ENCODE assay signal across 28 cellular contexts in genomic region chr13:99078014-99078771, GRCh38.
DNase-seq lines count a peak whose midpoint lies in the region; ATAC-seq and TF ChIP-seq lines count a peak whose summit lies in the region.
"Had no signal": no experiment of that assay in that cellular context is flagged by ENCODE, and none has a peak within 500 bp of the region (broad histone marks: within the 10 kb centered on the region; RNA-seq: fewer than 3 reads in every experiment).

No MANE protein-coding gene starts in this region.

- ATAC-seq in activated T-helper 17 cell treated with anti-CD3 and anti-CD28 coated beads, Interleukin-2, amount 50 U/mL, for 72 hours (replicated peaks): peak; percentile 31
- ATAC-seq: left colon; mucosa of descending colon; stimulated activated memory B cell treated with anti-CD40 and anti-IgM and Interleukin-4, amounts not matched to agents 10 μg/mL and 1 μg/mL and 100 μg/mL, for 72 hours; upper lobe of right lung had no signal

- H3K4me3 Mint-ChIP-seq in activated naive CD4-positive, alpha-beta T cell treated with anti-CD3 and anti-CD28 coated beads for 36 hours: no peak overlapping the region
- H3K4me3 Mint-ChIP-seq in H9: no peak overlapping the region
- H3K4me3 Mint-ChIP-seq in activated T-helper 17 cell treated with anti-CD3 and anti-CD28 coated beads, Interleukin-2, amount 50 U/mL, for 72 hours: peak overlapping the region; percentile 61
- H3K4me3 Mint-ChIP-seq: nephron progenitor cell; stimulated activated memory B cell treated with anti-CD40 and anti-IgM and Interleukin-4, amounts not matched to agents 10 μg/mL and 1 μg/mL and 100 μg/mL, for 72 hours had no signal

- H3K36me3 Mint-ChIP-seq in activated naive CD4-positive, alpha-beta T cell treated with anti-CD3 and anti-CD28 coated beads for 36 hours (ENCODE audit: low read depth): peaks cover 24% of the 10 kb centered on the region
- peaks cover 0 to 4% (median 0%) of the 10 kb centered on the region in 3 experiments; a peak in 1 of 7 replicates for H3K36me3 Mint-ChIP-seq in H9 (ENCODE audit: insufficient read depth in 1 of 3, low read depth in 3 of 3)
- H3K36me3 Mint-ChIP-seq in activated T-helper 17 cell treated with anti-CD3 and anti-CD28 coated beads, Interleukin-2, amount 50 U/mL, for 72 hours (ENCODE audit: low read depth): peaks cover 18% of the 10 kb centered on the region

- H4K91ac ChIP-seq in H9 (ENCODE audit: insufficient read length, low read depth, low read length): no peak overlapping the region

- no peak overlapping the region for H3T11ph ChIP-seq in H9 (ENCODE audit: low read length)

- intact Hi-C loops in activated naive CD4-positive, alpha-beta T cell treated with anti-CD3 and anti-CD28 coated beads for 36 hours (cut with micrococcal nuclease): no loop called here
- intact Hi-C loops in tibial artery (cut with DNase I; ENCODE audit: low total_unique reads): no loop called here

- H4K8ac ChIP-seq in H9 (replicated peaks; ENCODE audit: insufficient read length, low read depth, low read length): no peak overlapping the region
- H4K8ac ChIP-seq in mesendoderm (ENCODE audit: low read depth, low read length): no peak overlapping the region

- H3K27ac Mint-ChIP-seq in activated naive CD4-positive, alpha-beta T cell treated with anti-CD3 and anti-CD28 coated beads for 36 hours: peak overlapping the region; percentile 54
- H3K27ac Mint-ChIP-seq in H9: no peak overlapping the region; a peak in 1 of 7 replicates
- H3K27ac Mint-ChIP-seq in activated T-helper 17 cell treated with anti-CD3 and anti-CD28 coated beads, Interleukin-2, amount 50 U/mL, for 72 hours: peak overlapping the region; percentile 69
- H3K27ac Mint-ChIP-seq: nephron progenitor cell; stimulated activated memory B cell treated with anti-CD40 and anti-IgM and Interleukin-4, amounts not matched to agents 10 μg/mL and 1 μg/mL and 100 μg/mL, for 72 hours had no signal

- H4K20me1 ChIP-seq in H9 (ENCODE audit: control insufficient read depth, insufficient read depth, insufficient read length): no peaks in the 10 kb centered on the region
- H4K20me1 ChIP-seq in hepatocyte (ENCODE audit: insufficient read depth, poor library complexity, severe bottlenecking): no peaks in the 10 kb centered on the region
- H4K20me1 ChIP-seq: BLaER1 had no signal

- H3K4me3 ChIP-seq in hepatocyte (no peak overlapping the region), mesendoderm (ENCODE audit: low read length) (no peak overlapping the region), tibial artery (no peak overlapping the region)
- H3K4me3 ChIP-seq in effector memory CD4-positive, alpha-beta T cell (ENCODE audit: insufficient read depth, low read depth, low read length, poor library complexity, severe bottlenecking): no peak overlapping the region
- H3K4me3 ChIP-seq: BLaER1, breast epithelium, mucosa of descending colon, PC-9, SK-N-MC, upper lobe of right lung had no signal

- H3K4me1 ChIP-seq in H9 (ENCODE audit: insufficient read depth, low read length): no peaks in the 10 kb centered on the region
- peaks cover 15% of the 10 kb centered on the region for H3K4me1 ChIP-seq in hepatocyte (ENCODE audit: insufficient read depth)
- no peaks in the 10 kb centered on the region for H3K4me1 ChIP-seq in mesendoderm (ENCODE audit: control insufficient read depth, low read depth, low read length)
- peaks cover 23% of the 10 kb centered on the region for H3K4me1 ChIP-seq in effector memory CD4-positive, alpha-beta T cell (ENCODE audit: control insufficient read depth, insufficient read depth, low read length, poor library complexity, severe bottlenecking)
- no peaks in the 10 kb centered on the region for H3K4me1 ChIP-seq in tibial artery
- H3K4me1 ChIP-seq: breast epithelium, upper lobe of right lung had no signal

- H3K4ac ChIP-seq in H9 (ENCODE audit: low read depth, low read length): no peak overlapping the region
- no peak overlapping the region for H3K4ac ChIP-seq in mesendoderm (ENCODE audit: low read depth, low read length)

- H3K9ac ChIP-seq in H9 (ENCODE audit: extremely low read depth, insufficient read length, low read length) (no peak overlapping the region), mesendoderm (ENCODE audit: low read length) (no peak overlapping the region)
- H3K9ac ChIP-seq: BLaER1 had no signal

- H2BK120ac ChIP-seq in H9 (ENCODE audit: low read depth, low read length, poor library complexity, severe bottlenecking): no peak overlapping the region
- no peak overlapping the region for H2BK120ac ChIP-seq in mesendoderm (ENCODE audit: low read depth, low read length)

- H2AFZ ChIP-seq in H9 (ENCODE audit: low read length) (no peak overlapping the region), hepatocyte (no peak overlapping the region)
- H2AFZ ChIP-seq: PC-9 had no signal

- H3K27ac ChIP-seq in H9 (ENCODE audit: insufficient read length, low read depth, low read length) (no peak overlapping the region), hepatocyte (peak overlapping the region; percentile 3), mesendoderm (ENCODE audit: low read depth, low read length) (no peak overlapping the region), tibial artery (no peak overlapping the region)
- H3K27ac ChIP-seq in effector memory CD4-positive, alpha-beta T cell (ENCODE audit: insufficient read depth, low read length, poor library complexity, severe bottlenecking): no peak overlapping the region
- H3K27ac ChIP-seq: BLaER1, breast epithelium, PC-9, SK-N-MC, upper lobe of right lung had no signal

- no CpG with 5 or more reads among the region's 8 CpGs for WGBS in H9 (ENCODE audit: extremely low coverage, insufficient read length, low lambda C conversion rate)
- WGBS in hepatocyte (ENCODE audit: low lambda C conversion rate, missing lambda C conversion rate): 76% methylated on average over 8 of the region's 8 CpGs
- WGBS in mesendoderm (ENCODE audit: extremely low coverage, insufficient coverage, low lambda C conversion rate): no CpG with 5 or more reads among the region's 8 CpGs

- peaks cover 45% of the 10 kb centered on the region for H3K4me1 Mint-ChIP-seq in activated naive CD4-positive, alpha-beta T cell treated with anti-CD3 and anti-CD28 coated beads for 36 hours (ENCODE audit: low read depth)
- H3K4me1 Mint-ChIP-seq in H9: peaks cover 0 to 3% of the 10 kb centered on the region in 2 experiments; a peak in 2 of 4 replicates
- H3K4me1 Mint-ChIP-seq in activated T-helper 17 cell treated with anti-CD3 and anti-CD28 coated beads, Interleukin-2, amount 50 U/mL, for 72 hours: peaks cover 49% of the 10 kb centered on the region

- H3K9me3 Mint-ChIP-seq in activated naive CD4-positive, alpha-beta T cell treated with anti-CD3 and anti-CD28 coated beads for 36 hours: peaks cover 6% of the 10 kb centered on the region
- no peaks in the 10 kb centered on the region for H3K9me3 Mint-ChIP-seq in H9
- peaks cover 3% of the 10 kb centered on the region for H3K9me3 Mint-ChIP-seq in activated T-helper 17 cell treated with anti-CD3 and anti-CD28 coated beads, Interleukin-2, amount 50 U/mL, for 72 hours

- H3K27me3 Mint-ChIP-seq in activated naive CD4-positive, alpha-beta T cell treated with anti-CD3 and anti-CD28 coated beads for 36 hours (ENCODE audit: low read depth): no peaks in the 10 kb centered on the region
- H3K27me3 Mint-ChIP-seq in H9 (ENCODE audit: low read depth): no peaks in the 10 kb centered on the region; the same call in none of the 2 replicates
- H3K27me3 Mint-ChIP-seq in activated T-helper 17 cell treated with anti-CD3 and anti-CD28 coated beads, Interleukin-2, amount 50 U/mL, for 72 hours: no peaks in the 10 kb centered on the region
- H3K27me3 Mint-ChIP-seq: stimulated activated memory B cell treated with anti-CD40 and anti-IgM and Interleukin-4, amounts not matched to agents 10 μg/mL and 1 μg/mL and 100 μg/mL, for 72 hours had no signal

- H3K36me3 ChIP-seq in hepatocyte (replicated peaks; ENCODE audit: insufficient read depth, low read depth): no peaks in the 10 kb centered on the region
- no peaks in the 10 kb centered on the region for H3K36me3 ChIP-seq in mesendoderm (ENCODE audit: control insufficient read depth, insufficient read depth, low read length)
- peaks cover 8% of the 10 kb centered on the region for H3K36me3 ChIP-seq in effector memory CD4-positive, alpha-beta T cell (ENCODE audit: control insufficient read depth, insufficient read depth, low read length)
- H3K36me3 ChIP-seq in tibial artery: peaks cover 0 to 8% (median 5%) of the 10 kb centered on the region in 3 donors
- H3K36me3 ChIP-seq: BLaER1, breast epithelium, upper lobe of right lung had no signal

- no peaks in the 10 kb centered on the region for H3K79me1 ChIP-seq in H9 (ENCODE audit: insufficient read depth, low read depth, low read length, poor library complexity, severe bottlenecking)
- H3K79me1 ChIP-seq in mesendoderm (ENCODE audit: low read length): no peaks in the 10 kb centered on the region

- H2BK15ac ChIP-seq in H9 (ENCODE audit: low read depth, low read length): no peak overlapping the region
- H2BK15ac ChIP-seq in mesendoderm (replicated peaks; ENCODE audit: low read depth): no peak overlapping the region

- H3K9me2 ChIP-seq in hepatocyte (replicated peaks; ENCODE audit: insufficient read depth): no peaks in the 10 kb centered on the region

- H3K4me2 ChIP-seq in H9 (ENCODE audit: insufficient read depth, insufficient read length, low read length) (no peak overlapping the region), hepatocyte (peak overlapping the region; percentile 28), mesendoderm (ENCODE audit: low read length) (no peak overlapping the region)
- H3K4me2 ChIP-seq: BLaER1, PC-9 had no signal

- H3K18ac ChIP-seq in H9 (ENCODE audit: insufficient read length, low read depth, low read length) (no peak overlapping the region), mesendoderm (ENCODE audit: low read length) (no peak overlapping the region)

- no peak for TF ChIP-seq CTCF in H9 (conservative IDR thresholded peaks at IDR 0.05)
- no peak for TF ChIP-seq CTCF in hepatocyte (IDR thresholded peaks at IDR 0.05; ENCODE audit: poor library complexity)
- no peak for TF ChIP-seq CTCF in tibial artery (IDR thresholded peaks at IDR 0.05)

- peak overlapping the region; percentile 60; the same call in 1 of the 2 replicates for H3K14ac ChIP-seq in H9 (ENCODE audit: insufficient read depth, low read length)

- H4K5ac ChIP-seq in H9 (ENCODE audit: insufficient read length, low read depth, low read length) (no peak overlapping the region), mesendoderm (ENCODE audit: low read length) (no peak overlapping the region)

- H3K23me2 ChIP-seq in H9 (ENCODE audit: insufficient read length, low read depth, low read length, poor library complexity, severe bottlenecking): no peaks in the 10 kb centered on the region

- H3K9me3 ChIP-seq in H9 (ENCODE audit: control insufficient read depth, low read depth, low read length) (no peaks in the 10 kb centered on the region), hepatocyte (ENCODE audit: low read depth) (no peaks in the 10 kb centered on the region), tibial artery (peaks cover 0 to 12% (median 0%) of the 10 kb centered on the region in 3 donors)
- no peaks in the 10 kb centered on the region for H3K9me3 ChIP-seq in effector memory CD4-positive, alpha-beta T cell (ENCODE audit: control insufficient read depth, low read length)
- H3K9me3 ChIP-seq: mucosa of descending colon, upper lobe of right lung had no signal

- H2BK5ac ChIP-seq in H9 (ENCODE audit: insufficient read length, low read length): no peak overlapping the region
- H2BK5ac ChIP-seq in mesendoderm (ENCODE audit: low read length): no peak overlapping the region

- H2AK5ac ChIP-seq in H9 (ENCODE audit: insufficient read length, low read length): no peak overlapping the region
- no peak overlapping the region for H2AK5ac ChIP-seq in mesendoderm (ENCODE audit: low read length)

- CTCF ChIA-PET in activated naive CD4-positive, alpha-beta T cell treated with anti-CD3 and anti-CD28 coated beads for 36 hours (lab: Charles Lee): interaction anchor here (1.1 to 1.5 kb wide), 3 partner anchors 14 to 50 kb away, joined by 3 to 7 read pairs (median 5); no protein-coding TSS in a partner anchor

- no peak overlapping the region for H2BK20ac ChIP-seq in H9 (ENCODE audit: low read depth, low read length, poor library complexity, severe bottlenecking)

- no peak overlapping the region for H3K56ac ChIP-seq in H9 (ENCODE audit: insufficient read length, low read depth, low read length)
- no peak overlapping the region for H3K56ac ChIP-seq in mesendoderm (ENCODE audit: low read length)

- no peaks in the 10 kb centered on the region for H3K79me2 ChIP-seq in H9 (ENCODE audit: insufficient read depth, low read length)
- peaks cover 18% of the 10 kb centered on the region for H3K79me2 ChIP-seq in hepatocyte
- H3K79me2 ChIP-seq in mesendoderm (ENCODE audit: control insufficient read depth, insufficient read depth, low read length): no peaks in the 10 kb centered on the region

- no peak overlapping the region for H3K23ac ChIP-seq in H9 (ENCODE audit: insufficient read length, low read depth, low read length)
- no peak overlapping the region for H3K23ac ChIP-seq in mesendoderm (ENCODE audit: low read length)

- no peak overlapping the region for H2BK12ac ChIP-seq in H9 (ENCODE audit: insufficient read length, low read depth, low read length)

- peak; percentile 53 for DNase-seq in activated naive CD4-positive, alpha-beta T cell treated with anti-CD3 and anti-CD28 coated beads for 36 hours
- no peak for DNase-seq in activated naive CD4-positive, alpha-beta T cell treated with anti-CD3 and anti-CD28 coated beads, Interleukin-2, amount 50 U/mL, for 16 hours
- DNase-seq in H9: no peak
- no peak for DNase-seq in hepatocyte (ENCODE audit: low spot score)
- no peak for DNase-seq in mesendoderm
- no peak for DNase-seq in effector memory CD4-positive, alpha-beta T cell
- DNase-seq in tibial artery: no peak
- DNase-seq: activated CD8-positive, alpha-beta memory T cell treated with anti-CD3 and anti-CD28 coated beads, Interleukin-2, amount 50 U/mL, for 4 hours; activated effector memory CD4-positive, alpha-beta T cell treated with Interleukin-2 at 50 U/mL for 16 hours; Calu3; DND-41; effector CD4-positive, alpha-beta T cell; erythroblast; Karpas-422; left colon; mucosa of descending colon; NCI-H1417 treated with DMSO at 0.1 percent for 48 hours; NCI-H2081 treated with DMSO at 0.1 percent for 48 hours; NCI-H2227 treated with DMSO at 0.1 percent for 48 hours; NCI-H526 treated with DMSO at 0.1 percent for 48 hours; nephron progenitor cell; PC-9; upper lobe of right lung had no signal

- H3K27me3 ChIP-seq in H9 (ENCODE audit: insufficient read depth, low read length): no peaks in the 10 kb centered on the region
- H3K27me3 ChIP-seq in hepatocyte: no peaks in the 10 kb centered on the region
- no peaks in the 10 kb centered on the region for H3K27me3 ChIP-seq in mesendoderm (ENCODE audit: insufficient read depth, low read length, poor library complexity)
- H3K27me3 ChIP-seq in effector memory CD4-positive, alpha-beta T cell (replicated peaks; ENCODE audit: control insufficient read depth, insufficient read depth, low read length, poor library complexity, severe bottlenecking): no peaks in the 10 kb centered on the region
- H3K27me3 ChIP-seq in tibial artery: no peaks in the 10 kb centered on the region
- H3K27me3 ChIP-seq: BLaER1, breast epithelium, upper lobe of right lung had no signal

Comparison
In these comparisons a context has a peak if more than half of its experiments do, and no peak if none do; other contexts are left out.
1. H3K27ac Mint-ChIP-seq: peak in activated naive CD4-positive, alpha-beta T cell treated with anti-CD3 and anti-CD28 coated beads for 36 hours (single experiment) and activated T-helper 17 cell treated with anti-CD3 and anti-CD28 coated beads, Interleukin-2, amount 50 U/mL, for 72 hours (single experiment); none in H9 (0 of 3).